ENCODE assay signal across 19 cellular contexts in the genomic region with DNA sequence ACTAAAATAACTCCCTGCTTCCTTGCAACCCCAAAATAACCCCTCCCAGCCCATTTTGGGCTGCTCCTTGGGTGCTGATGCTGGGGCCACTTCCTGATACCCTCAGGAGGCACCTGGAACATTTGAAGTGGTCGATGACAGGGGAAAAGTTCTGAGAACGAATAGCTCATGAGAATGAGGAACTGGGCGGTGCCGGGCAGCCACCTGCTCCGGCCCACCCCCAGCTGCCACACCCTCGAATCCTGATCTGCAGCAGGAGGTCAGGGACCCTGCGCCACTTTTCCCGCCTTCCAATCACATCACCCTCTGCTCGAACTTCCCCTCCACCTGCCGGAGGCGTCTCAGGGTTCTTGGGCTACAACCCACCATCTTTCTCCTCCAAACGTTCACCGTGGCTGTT. TPM values are rescaled to one million over a fixed set of nuclear protein-coding genes. Genes with fewer than 3 reads are reported as not detected.
A peak's percentile ranks its signal among the peaks of the same experiment; 100 is the strongest.
DNase-seq lines count a peak whose midpoint lies in the region; ATAC-seq and TF ChIP-seq lines count a peak whose summit lies in the region.
"Had no signal": no experiment of that assay in that cellular context is flagged by ENCODE, and none has a peak within 500 bp of the region (broad histone marks: within the 10 kb centered on the region; RNA-seq: fewer than 3 reads in every experiment).

No MANE protein-coding gene starts in this region.

- ATAC-seq in body of pancreas = no peak
- no peak for ATAC-seq in GM18505 (IDR thresholded peaks at IDR 0.05; ENCODE audit: unreplicated experiment)
- ATAC-seq: Panc1 had no signal

- TF ChIP-seq CTCF in dorsolateral prefrontal cortex (IDR thresholded peaks at IDR 0.05 in 54 of 56, conservative IDR thresholded peaks at IDR 0.05 in 2 of 56; ENCODE audit: low read depth in 1 of 56, partially characterized antibody in 56 of 56) (no peak), body of pancreas (IDR thresholded peaks at IDR 0.05) (no peak)

- no peaks in the 10 kb centered on the region for H3K27me3 ChIP-seq in BLaER1 treated with 17β-estradiol and CSF1 and Interleukin-3, amounts not matched to agents 10 nM and 100 nM
- H3K27me3 ChIP-seq in dorsolateral prefrontal cortex = peaks cover 0 to 9% (median 0%) of the 10 kb centered on the region in 45 donors
- peaks cover 0 to 7% of the 10 kb centered on the region in 2 donors for H3K27me3 ChIP-seq in body of pancreas

- H3K4me2 ChIP-seq in BLaER1 treated with 17β-estradiol and CSF1 and Interleukin-3, amounts not matched to agents 10 nM and 100 nM = peak overlapping the region; percentile 54 to 85 (median 76)
- H3K4me2 ChIP-seq: KMS-11 had no signal

- H3K9ac ChIP-seq in BLaER1 treated with 17β-estradiol and CSF1 and Interleukin-3, amounts not matched to agents 10 nM and 100 nM = no peak overlapping the region
- H3K9ac ChIP-seq: KMS-11 had no signal

- H3K36me3 ChIP-seq in BLaER1 treated with 17β-estradiol and CSF1 and Interleukin-3, amounts not matched to agents 10 nM and 100 nM = peaks cover 2 to 72% (median 15%) of the 10 kb centered on the region in 11 experiments; a peak in 18 of 22 replicates
- H3K36me3 ChIP-seq in body of pancreas (replicated peaks in 1 of 2; ENCODE audit: insufficient read depth in 1 of 2, low read depth in 2 of 2) = no peaks in the 10 kb centered on the region

- H3K4me3 Mint-ChIP-seq in activated T-cell treated with anti-CD3 and anti-CD28 coated beads, Interleukin-2, amount 50 U/mL, for 24 hours = no peak overlapping the region
- H3K4me3 Mint-ChIP-seq: CD8-positive, alpha-beta memory T cell; HFFc6 had no signal

- intact Hi-C loops in dorsolateral prefrontal cortex (cut with DNase I) (no loop called here), body of pancreas (cut with DNase I) (no loop called here)

- H3K9me3 ChIP-seq in BLaER1 treated with 17β-estradiol and CSF1 and Interleukin-3, amounts not matched to agents 10 nM and 100 nM (replicated peaks in 1 of 11) = no peaks in the 10 kb centered on the region
- H3K9me3 ChIP-seq in body of pancreas = no peaks in the 10 kb centered on the region

- peaks cover 65% of the 10 kb centered on the region for H3K4me1 Mint-ChIP-seq in activated T-cell treated with anti-CD3 and anti-CD28 coated beads, Interleukin-2, amount 50 U/mL, for 24 hours (ENCODE audit: low read depth)

- H3K4me3 ChIP-seq in BLaER1 treated with 17β-estradiol and CSF1 and Interleukin-3, amounts not matched to agents 10 nM and 100 nM = no peak overlapping the region
- H3K4me3 ChIP-seq in dorsolateral prefrontal cortex (peak overlapping the region in 1 of 59 donors; percentile 8), body of pancreas (no peak overlapping the region)

- H3K27ac Mint-ChIP-seq in activated T-cell treated with anti-CD3 and anti-CD28 coated beads, Interleukin-2, amount 50 U/mL, for 24 hours = peak overlapping the region; percentile 74
- H3K27ac Mint-ChIP-seq: CD8-positive, alpha-beta memory T cell; HFFc6 had no signal

- no peak for DNase-seq in activated T-cell treated with anti-CD3 and anti-CD28 coated beads, Interleukin-2, amount 50 U/mL, for 24 hours
- DNase-seq in activated T-cell treated with anti-CD3 and anti-CD28 coated beads, Interleukin-2, amount 50 U/mL, for 48 hours = no peak
- DNase-seq in RPMI8226 = peak; percentile 62
- no peak for DNase-seq in dorsolateral prefrontal cortex
- DNase-seq in NCI-H69 (lab: John Stamatoyannopoulos, UW) = no peak
- DNase-seq in body of pancreas = no peak
- DNase-seq: CD8-positive, alpha-beta memory T cell; GF-D8; HFFc6; NCI-H2029; NCI-H2171 treated with DMSO at 0.1 percent for 48 hours; NCI-H82; SHP77 had no signal

- H3K9me3 Mint-ChIP-seq in activated T-cell treated with anti-CD3 and anti-CD28 coated beads, Interleukin-2, amount 50 U/mL, for 24 hours = no peaks in the 10 kb centered on the region
- H3K9me3 Mint-ChIP-seq: CD8-positive, alpha-beta memory T cell had no signal

- peaks cover 47% of the 10 kb centered on the region for H3K36me3 Mint-ChIP-seq in activated T-cell treated with anti-CD3 and anti-CD28 coated beads, Interleukin-2, amount 50 U/mL, for 24 hours (ENCODE audit: low read depth)

- H4K20me1 ChIP-seq in BLaER1 treated with 17β-estradiol and CSF1 and Interleukin-3, amounts not matched to agents 10 nM and 100 nM = peaks cover 23 to 100% (median 90%) of the 10 kb centered on the region in 11 experiments; a peak in 21 of 22 replicates

- peak overlapping the region in 1 of 11 experiments; percentile 11; a peak in 1 of 22 replicates for H3K27ac ChIP-seq in BLaER1 treated with 17β-estradiol and CSF1 and Interleukin-3, amounts not matched to agents 10 nM and 100 nM
- H3K27ac ChIP-seq in dorsolateral prefrontal cortex (peak overlapping the region in 46 of 59 donors; percentile 6 to 84 (median 57)), body of pancreas (no peak overlapping the region)
- H3K27ac ChIP-seq: KMS-11 had no signal

- TF ChIP-seq POLR2A in body of pancreas (IDR thresholded peaks at IDR 0.05) = no peak
- TF ChIP-seq POLR2A in GM18505 (IDR thresholded peaks at IDR 0.05; ENCODE audit: borderline replicate concordance, extremely low read depth, insufficient read depth, insufficient read length) = no peak

- peaks cover 51 to 100% (median 79%) of the 10 kb centered on the region in 10 experiments for H3K4me1 ChIP-seq in BLaER1 treated with 17β-estradiol and CSF1 and Interleukin-3, amounts not matched to agents 10 nM and 100 nM
- H3K4me1 ChIP-seq in body of pancreas = no peaks in the 10 kb centered on the region

- WGBS in body of pancreas, 2 donors = 68 to 71% methylated on average over 13 of the region's 13 CpGs

- no peaks in the 10 kb centered on the region for H3K27me3 Mint-ChIP-seq in activated T-cell treated with anti-CD3 and anti-CD28 coated beads, Interleukin-2, amount 50 U/mL, for 24 hours

RNA-seq across cellular contexts. Expression of gene HRH2, which starts 19.7 kb away (rescaled TPM):
- total RNA-seq in dorsolateral prefrontal cortex (10 to 100 TPM in 119 of 120 experiments, 1 to 10 TPM in 1; 8.7 to 45.7 (median 25.9) TPM), body of pancreas (under 1 TPM in 1 of 2 donors, not detected in 1; 0.78 TPM)
- total RNA-seq: HFFc6, MCF 10A, NCI-H460 had no signal

Comparison
In these comparisons a context has a peak if more than half of its experiments do, and no peak if none do; other contexts are left out.
1. H3K27ac ChIP-seq: peak in dorsolateral prefrontal cortex (46 of 59); none in body of pancreas (0 of 4).
2. RNA of gene HRH2, which starts 19.7 kb away (total RNA-seq): 8.7 to 45.7 TPM in dorsolateral prefrontal cortex; 0.78 TPM in body of pancreas; every median in the first group is over 4 times any median in the second.